Comparison of ENCODE assay signal across 17 cellular contexts in the genomic region with DNA sequence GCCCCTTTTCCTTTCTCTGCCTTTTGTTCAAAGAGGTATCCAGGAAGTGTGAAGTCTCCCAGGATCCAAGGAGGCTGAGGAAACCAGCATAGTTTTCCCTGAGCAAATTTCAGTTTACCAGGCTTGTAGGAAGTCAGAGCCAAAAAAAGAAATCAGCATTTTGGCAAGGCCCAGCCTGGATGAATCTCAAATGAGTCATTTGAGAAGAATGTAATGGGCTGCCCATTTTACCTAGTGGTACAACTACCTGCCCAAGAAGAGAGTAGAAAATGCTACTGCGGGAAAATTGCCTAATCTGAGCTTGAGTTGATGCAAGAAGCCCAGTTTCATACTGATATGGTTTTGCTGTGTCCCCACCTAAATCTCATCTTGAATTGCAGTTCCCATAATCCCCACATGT.
"Had no signal": no experiment of that assay in that cellular context is flagged by ENCODE, and none has a peak within 500 bp of the region (broad histone marks: within the 10 kb centered on the region; RNA-seq: fewer than 3 reads in every experiment).

No MANE protein-coding gene starts in this region.

- H3K4me2 ChIP-seq: neural progenitor cell had no signal

- H3K27ac ChIP-seq: body of pancreas, gastrocnemius medialis, neural progenitor cell, pancreas, thoracic aorta had no signal

- ATAC-seq: activated naive CD4-positive, alpha-beta T cell treated with anti-CD3 and anti-CD28 coated beads, Interleukin-2, amount 50 U/mL, for 72 hours; activated T-cell treated with anti-CD3 and anti-CD28 coated beads, Interleukin-2, amount 50 U/mL, for 72 hours; body of pancreas; gastrocnemius medialis; left colon; stimulated activated effector memory CD8-positive, alpha-beta T cell treated with anti-CD3 and anti-CD28 coated beads, Interleukin-12 subunit alpha, Interleukin-12 subunit beta, amount 100 ng/mL, for 72 hours had no signal

- H3K4me1 ChIP-seq: body of pancreas, gastrocnemius medialis, neural progenitor cell, pancreas had no signal

- DNase-seq: activated CD4-positive, alpha-beta T cell treated with anti-CD3 and anti-CD28 coated beads, Interleukin-2, amount 10 ng/mL, durations not matched to agents 7 days and 5 days; activated CD4-positive, CD25-positive, alpha-beta regulatory T cell; activated CD8-positive, alpha-beta memory T cell treated with anti-CD3 and anti-CD28 coated beads, Interleukin-2, amount 50 U/mL, for 48 hours; activated gamma-delta T cell; activated T-cell treated with anti-CD3 and anti-CD28 coated beads, Interleukin-2, amount 50 U/mL, for 72 hours; body of pancreas; cortex of kidney; effector memory CD4-positive, alpha-beta T cell; gastrocnemius medialis; heart left ventricle; left colon; pancreas had no signal

- H3K36me3 ChIP-seq: gastrocnemius medialis, heart left ventricle, neural progenitor cell, pancreas, thoracic aorta had no signal

- H3K9me3 ChIP-seq: body of pancreas, gastrocnemius medialis, heart left ventricle, pancreas, thoracic aorta had no signal

- H3K27me3 ChIP-seq: body of pancreas, gastrocnemius medialis, heart left ventricle, neural progenitor cell, pancreas had no signal

- H3K4me3 ChIP-seq: body of pancreas, gastrocnemius medialis, heart left ventricle, lung, neural progenitor cell, pancreas, thoracic aorta had no signal

- H3K9ac ChIP-seq: neural progenitor cell had no signal

- H2AFZ ChIP-seq: neural progenitor cell had no signal
